ENCODE assay signal across 7 cellular contexts in genomic region chr13:20489185-20489820, GRCh38. TPM values are rescaled to one million over a fixed set of nuclear protein-coding genes. Genes with fewer than 3 reads are reported as not detected.
DNase-seq lines count a peak whose midpoint lies in the region; ATAC-seq and TF ChIP-seq lines count a peak whose summit lies in the region.

No MANE protein-coding gene starts in this region.

- H3K4me3 ChIP-seq in lower leg skin (ENCODE audit: low read depth, poor library complexity, severe bottlenecking): no peak overlapping the region

- peak; percentile 32 for DNase-seq in T follicular helper cell (ENCODE audit: low read depth)
- peak; percentile 24 to 29 for DNase-seq in lower leg skin (ENCODE audit: low spot score in 2 of 2)
- DNase-seq in AG08395 (ENCODE audit: low spot score): no peak
- DNase-seq in SKM-1 treated with dmso at 0.1 percent for 144 hours (lab: John Stamatoyannopoulos, UW; ENCODE audit: unreplicated experiment): no peak

- TF ChIP-seq POLR2A in lower leg skin (IDR thresholded peaks at IDR 0.05): no peak

- WGBS in lower leg skin, 2 donors: 50 to 93% methylated on average over 4 of the region's 4 CpGs

- no peak for TF ChIP-seq CTCF in lower leg skin (IDR thresholded peaks at IDR 0.05)

- intact Hi-C loops in lower leg skin (cut with DNase I; ENCODE audit: low total_unique reads): no loop called here

- ATAC-seq in GM18502 (IDR thresholded peaks at IDR 0.05; ENCODE audit: poor library complexity, unreplicated experiment) (peak; percentile 48), HG02981 (IDR thresholded peaks at IDR 0.05; ENCODE audit: unreplicated experiment) (peak; percentile 59), GM18909 (IDR thresholded peaks at IDR 0.05; ENCODE audit: poor library complexity, unreplicated experiment) (no peak)

RNA-seq across cellular contexts. Expression of gene CRYL1, which starts 36.4 kb away (rescaled TPM):
- 10 to 100 TPM; 10.3 to 21.4 (median 16.8) TPM for total RNA-seq in lower leg skin

Comparison
In these comparisons a context has a peak if more than half of its experiments do, and no peak if none do; other contexts are left out.
1. DNase-seq: peak in T follicular helper cell (single experiment) and lower leg skin (2 of 2); none in AG08395 (single experiment) and SKM-1 treated with dmso at 0.1 percent for 144 hours (single experiment).